ENCODE assay signal across 12 cellular contexts in the genomic region with DNA sequence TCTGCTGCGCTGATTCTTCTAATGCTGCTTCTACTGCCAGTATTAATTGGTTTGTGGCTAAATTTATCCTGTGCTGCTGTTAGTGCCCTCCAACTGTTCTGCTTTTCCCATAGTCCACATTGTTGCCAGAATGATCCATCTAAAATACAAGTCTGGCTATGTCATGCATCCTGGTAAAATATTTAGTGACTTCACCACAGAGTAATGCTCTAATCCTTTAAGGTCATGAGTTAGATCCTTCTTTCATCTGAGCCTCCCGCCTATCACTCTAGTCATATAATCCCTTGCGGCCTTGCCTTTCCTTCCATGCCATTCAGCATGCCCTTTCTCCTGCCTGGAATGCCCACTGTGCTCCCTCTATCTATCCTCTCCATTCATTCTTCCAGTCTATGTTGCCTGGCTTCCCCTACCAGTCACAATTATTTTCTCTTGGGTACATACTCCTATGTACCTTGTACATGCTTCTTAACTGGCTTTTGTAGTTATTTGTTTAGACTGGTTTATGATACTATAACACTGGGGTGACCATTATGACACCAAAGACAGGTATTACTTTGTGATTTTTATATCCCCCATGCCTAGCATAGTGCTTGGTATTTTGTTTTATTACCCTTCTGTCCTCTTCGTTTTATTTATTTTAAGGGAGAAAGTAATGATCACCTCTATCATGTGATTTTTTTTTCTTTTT.
DNase-seq lines count a peak whose midpoint lies in the region; ATAC-seq and TF ChIP-seq lines count a peak whose summit lies in the region.
"Had no signal": no experiment of that assay in that cellular context is flagged by ENCODE, and none has a peak within 500 bp of the region (broad histone marks: within the 10 kb centered on the region; RNA-seq: fewer than 3 reads in every experiment).

No MANE protein-coding gene starts in this region.

- intact Hi-C loops in MCF 10A (cut with micrococcal nuclease) (no loop called here), breast epithelium (cut with DNase I; ENCODE audit: low total_unique reads) (loop anchor here (10.0 kb wide), 1 partner anchor 1189 kb away; no protein-coding TSS in a partner anchor)
- intact Hi-C loops in activated T-helper 2 cell treated with anti-CD3 and anti-CD28 coated beads, Interferon-gamma antibody, Interleukin-2, Interleukin-4, amounts not matched to agents 10 μg/mL and 5 μg/mL and 100 μg/mL, durations not matched to agents 14 hours and 24 hours and 36 hours (cut with micrococcal nuclease) = no loop called here

- H3K27ac Mint-ChIP-seq in MCF 10A (ENCODE audit: low read depth, unreplicated experiment) = peak overlapping the region; percentile 8
- H3K27ac Mint-ChIP-seq in WTC11 = peak overlapping the region; percentile 10; the same call in 1 of the 2 replicates
- H3K27ac Mint-ChIP-seq in activated T-helper 2 cell treated with anti-CD3 and anti-CD28 coated beads, Interferon-gamma antibody, Interleukin-2, Interleukin-4, amounts not matched to agents 10 μg/mL and 5 μg/mL and 100 μg/mL, durations not matched to agents 14 hours and 24 hours and 36 hours = no peak overlapping the region
- H3K27ac Mint-ChIP-seq in stimulated activated naive CD8-positive, alpha-beta T cell treated with anti-CD3 and anti-CD28 coated beads, Interleukin-15, amount 100 ng/mL, for 72 hours = no peak overlapping the region

- no peaks in the 10 kb centered on the region for H3K9me3 ChIP-seq in breast epithelium
- H3K9me3 ChIP-seq: pancreas had no signal

- POLR2A ChIA-PET in MCF 10A (lab: Yijun Ruan, JAX) (no interaction called here), WTC11 (lab: Charles Lee) (no interaction called here)

- no TSS peak for BruUV-seq in MCF 10A (replicated peaks; lab: Mats Ljungman, UMichigan)

- DNase-seq in MCF 10A (ENCODE audit: unreplicated experiment) = no peak
- DNase-seq in breast epithelium (ENCODE audit: low spot score in 2 of 2) = no peak
- DNase-seq in WTC11 (ENCODE audit: low spot score) = no peak
- peak; percentile 17 for DNase-seq in hepatic stellate cell (ENCODE audit: low spot score)
- DNase-seq in activated T-helper 2 cell treated with anti-CD3 and anti-CD28 coated beads, Interferon-gamma antibody, Interleukin-2, Interleukin-4, amounts not matched to agents 10 μg/mL and 5 μg/mL and 100 μg/mL, durations not matched to agents 14 hours and 24 hours and 36 hours (ENCODE audit: low spot score) = no peak
- DNase-seq in NCI-H2107 treated with DMSO at 0.1 percent for 48 hours (lab: John Stamatoyannopoulos, UW; ENCODE audit: unreplicated experiment) = no peak
- no peak for DNase-seq in stimulated activated naive CD8-positive, alpha-beta T cell treated with anti-CD3 and anti-CD28 coated beads, Interleukin-15, amount 100 ng/mL, for 72 hours
- DNase-seq: 8988T, DMS79, NCI-H1092, pancreas had no signal

- H3K4me1 ChIP-seq in breast epithelium = no peaks in the 10 kb centered on the region
- H3K4me1 ChIP-seq: pancreas had no signal

- H3K27me3 Mint-ChIP-seq in MCF 10A (ENCODE audit: insufficient read depth, unreplicated experiment) (no peaks in the 10 kb centered on the region), WTC11 (ENCODE audit: low read depth) (no peaks in the 10 kb centered on the region)
- H3K27me3 Mint-ChIP-seq in activated T-helper 2 cell treated with anti-CD3 and anti-CD28 coated beads, Interferon-gamma antibody, Interleukin-2, Interleukin-4, amounts not matched to agents 10 μg/mL and 5 μg/mL and 100 μg/mL, durations not matched to agents 14 hours and 24 hours and 36 hours (ENCODE audit: low read depth) = no peaks in the 10 kb centered on the region
- no peaks in the 10 kb centered on the region for H3K27me3 Mint-ChIP-seq in stimulated activated naive CD8-positive, alpha-beta T cell treated with anti-CD3 and anti-CD28 coated beads, Interleukin-15, amount 100 ng/mL, for 72 hours

- H3K4me1 Mint-ChIP-seq in MCF 10A (ENCODE audit: insufficient read depth, unreplicated experiment) (peaks cover 32% of the 10 kb centered on the region), WTC11 (peaks cover 8% of the 10 kb centered on the region)
- no peaks in the 10 kb centered on the region for H3K4me1 Mint-ChIP-seq in activated T-helper 2 cell treated with anti-CD3 and anti-CD28 coated beads, Interferon-gamma antibody, Interleukin-2, Interleukin-4, amounts not matched to agents 10 μg/mL and 5 μg/mL and 100 μg/mL, durations not matched to agents 14 hours and 24 hours and 36 hours (ENCODE audit: low read depth)
- no peaks in the 10 kb centered on the region for H3K4me1 Mint-ChIP-seq in stimulated activated naive CD8-positive, alpha-beta T cell treated with anti-CD3 and anti-CD28 coated beads, Interleukin-15, amount 100 ng/mL, for 72 hours

- no peak overlapping the region for H3K4me3 ChIP-seq in breast epithelium
- H3K4me3 ChIP-seq: pancreas had no signal

- H3K27ac ChIP-seq in breast epithelium = no peak overlapping the region
- H3K27ac ChIP-seq: pancreas had no signal

- H3K4me3 Mint-ChIP-seq in MCF 10A (ENCODE audit: unreplicated experiment) (no peak overlapping the region), WTC11 (no peak overlapping the region)
- no peak overlapping the region for H3K4me3 Mint-ChIP-seq in activated T-helper 2 cell treated with anti-CD3 and anti-CD28 coated beads, Interferon-gamma antibody, Interleukin-2, Interleukin-4, amounts not matched to agents 10 μg/mL and 5 μg/mL and 100 μg/mL, durations not matched to agents 14 hours and 24 hours and 36 hours (ENCODE audit: low read depth)
- no peak overlapping the region for H3K4me3 Mint-ChIP-seq in stimulated activated naive CD8-positive, alpha-beta T cell treated with anti-CD3 and anti-CD28 coated beads, Interleukin-15, amount 100 ng/mL, for 72 hours

- H3K9me3 Mint-ChIP-seq in MCF 10A (ENCODE audit: unreplicated experiment) (no peaks in the 10 kb centered on the region), WTC11 (peaks cover under 1% of the 10 kb centered on the region)
- H3K9me3 Mint-ChIP-seq in activated T-helper 2 cell treated with anti-CD3 and anti-CD28 coated beads, Interferon-gamma antibody, Interleukin-2, Interleukin-4, amounts not matched to agents 10 μg/mL and 5 μg/mL and 100 μg/mL, durations not matched to agents 14 hours and 24 hours and 36 hours = no peaks in the 10 kb centered on the region
- H3K9me3 Mint-ChIP-seq in stimulated activated naive CD8-positive, alpha-beta T cell treated with anti-CD3 and anti-CD28 coated beads, Interleukin-15, amount 100 ng/mL, for 72 hours = no peaks in the 10 kb centered on the region

- TF ChIP-seq POLR2A in breast epithelium (IDR thresholded peaks at IDR 0.05) = no peak

- no peaks in the 10 kb centered on the region for H3K27me3 ChIP-seq in breast epithelium
- H3K27me3 ChIP-seq: pancreas had no signal

- no peaks in the 10 kb centered on the region for H3K36me3 Mint-ChIP-seq in MCF 10A (ENCODE audit: insufficient read depth, unreplicated experiment)
- no peaks in the 10 kb centered on the region for H3K36me3 Mint-ChIP-seq in WTC11
- H3K36me3 Mint-ChIP-seq in activated T-helper 2 cell treated with anti-CD3 and anti-CD28 coated beads, Interferon-gamma antibody, Interleukin-2, Interleukin-4, amounts not matched to agents 10 μg/mL and 5 μg/mL and 100 μg/mL, durations not matched to agents 14 hours and 24 hours and 36 hours (ENCODE audit: low read depth) = no peaks in the 10 kb centered on the region

- no peak for TF ChIP-seq CTCF in MCF 10A (IDR thresholded peaks at IDR 0.05; ENCODE audit: unreplicated experiment)
- TF ChIP-seq CTCF in breast epithelium (IDR thresholded peaks at IDR 0.05) = no peak
- no peak for TF ChIP-seq CTCF in WTC11 (IDR thresholded peaks at IDR 0.05)

- ATAC-seq in WTC11 = no peak
- no peak for ATAC-seq in GM19324 (IDR thresholded peaks at IDR 0.05; ENCODE audit: low FRiP score, unreplicated experiment)
- no peak for ATAC-seq in stimulated activated naive CD8-positive, alpha-beta T cell treated with anti-CD3 and anti-CD28 coated beads, Interleukin-15, amount 100 ng/mL, for 72 hours

- CTCF ChIA-PET in MCF 10A (lab: Yijun Ruan, JAX) (interaction anchor here (0.7 kb wide), 1 partner anchor 18 kb away, joined by 3 read pairs; no protein-coding TSS in a partner anchor), WTC11 (lab: Charles Lee) (no interaction called here)

- H3K36me3 ChIP-seq in breast epithelium = no peaks in the 10 kb centered on the region
- H3K36me3 ChIP-seq: pancreas had no signal

TF ChIP-seq in WTC11, 78 proteins besides CTCF, POLR2A, EP300 and RAD21 (continues in another document):
- TF ChIP-seq OVOL2 (CRISPR knock-in tag; IDR thresholded peaks at IDR 0.05; ENCODE audit: borderline replicate concordance) (no peak), PRRX2 (CRISPR knock-in tag; IDR thresholded peaks at IDR 0.05) (no peak), ERG (CRISPR knock-in tag; IDR thresholded peaks at IDR 0.05) (no peak), ZNF425 (CRISPR knock-in tag; conservative IDR thresholded peaks at IDR 0.05) (no peak)

Comparison
In these comparisons a context has a peak if more than half of its experiments do, and no peak if none do; other contexts are left out.
1. H3K27ac Mint-ChIP-seq: peak in MCF 10A (single experiment) and WTC11 (single experiment); none in activated T-helper 2 cell treated with anti-CD3 and anti-CD28 coated beads, Interferon-gamma antibody, Interleukin-2, Interleukin-4, amounts not matched to agents 10 μg/mL and 5 μg/mL and 100 μg/mL, durations not matched to agents 14 hours and 24 hours and 36 hours (single experiment) and stimulated activated naive CD8-positive, alpha-beta T cell treated with anti-CD3 and anti-CD28 coated beads, Interleukin-15, amount 100 ng/mL, for 72 hours (0 of 2).